In genomic region chr17:81400154-81400938, GRCh38 we compare ENCODE assay signal across 1 cellular context.
A peak's percentile ranks its signal among the peaks of the same experiment; 100 is the strongest.
TF ChIP-seq lines count a peak whose summit lies in the region.

No MANE protein-coding gene starts in this region.

TF ChIP-seq in HEK293, 187 proteins besides CTCF, POLR2A, EP300 and RAD21 (continued from another document and continues in another):
- TF ChIP-seq ZNF114 (tag by site-specific recombination; IDR thresholded peaks at IDR 0.05) = no peak
- TF ChIP-seq ZNF16 (tag by site-specific recombination; IDR thresholded peaks at IDR 0.05; ENCODE audit: low read depth) = no peak
- TF ChIP-seq SP7 (tag by site-specific recombination; IDR thresholded peaks at IDR 0.05) = no peak
- no peak for TF ChIP-seq ZNF548 (tag by site-specific recombination; IDR thresholded peaks at IDR 0.05)
- no peak for TF ChIP-seq ZNF155 (tag by site-specific recombination; IDR thresholded peaks at IDR 0.05)
- no peak for TF ChIP-seq ZBTB6 (tag by site-specific recombination; IDR thresholded peaks at IDR 0.05)
- TF ChIP-seq ZSCAN23 (tag by site-specific recombination; IDR thresholded peaks at IDR 0.05) = no peak
- TF ChIP-seq ZIC2 (tag by site-specific recombination; IDR thresholded peaks at IDR 0.05) = no peak
- TF ChIP-seq ZFP3 (tag by site-specific recombination; IDR thresholded peaks at IDR 0.05; ENCODE audit: low read depth) = no peak
- no peak for TF ChIP-seq ZFP37 (tag by site-specific recombination; IDR thresholded peaks at IDR 0.05)
- no peak for TF ChIP-seq PRDM4 (tag by site-specific recombination; IDR thresholded peaks at IDR 0.05)
- TF ChIP-seq ZNF23 (tag by site-specific recombination; IDR thresholded peaks at IDR 0.05; ENCODE audit: borderline replicate concordance) = no peak
- TF ChIP-seq KLF10 (tag by site-specific recombination; IDR thresholded peaks at IDR 0.05) = no peak
- no peak for TF ChIP-seq OVOL3 (tag by site-specific recombination; IDR thresholded peaks at IDR 0.05)
- no peak for TF ChIP-seq ZNF324 (tag by site-specific recombination; IDR thresholded peaks at IDR 0.05)
- TF ChIP-seq ZNF174 (tag by site-specific recombination; IDR thresholded peaks at IDR 0.05) = no peak
- TF ChIP-seq ZNF302 (tag by site-specific recombination; IDR thresholded peaks at IDR 0.05; ENCODE audit: low read depth) = no peak
- TF ChIP-seq, protein P1, sequence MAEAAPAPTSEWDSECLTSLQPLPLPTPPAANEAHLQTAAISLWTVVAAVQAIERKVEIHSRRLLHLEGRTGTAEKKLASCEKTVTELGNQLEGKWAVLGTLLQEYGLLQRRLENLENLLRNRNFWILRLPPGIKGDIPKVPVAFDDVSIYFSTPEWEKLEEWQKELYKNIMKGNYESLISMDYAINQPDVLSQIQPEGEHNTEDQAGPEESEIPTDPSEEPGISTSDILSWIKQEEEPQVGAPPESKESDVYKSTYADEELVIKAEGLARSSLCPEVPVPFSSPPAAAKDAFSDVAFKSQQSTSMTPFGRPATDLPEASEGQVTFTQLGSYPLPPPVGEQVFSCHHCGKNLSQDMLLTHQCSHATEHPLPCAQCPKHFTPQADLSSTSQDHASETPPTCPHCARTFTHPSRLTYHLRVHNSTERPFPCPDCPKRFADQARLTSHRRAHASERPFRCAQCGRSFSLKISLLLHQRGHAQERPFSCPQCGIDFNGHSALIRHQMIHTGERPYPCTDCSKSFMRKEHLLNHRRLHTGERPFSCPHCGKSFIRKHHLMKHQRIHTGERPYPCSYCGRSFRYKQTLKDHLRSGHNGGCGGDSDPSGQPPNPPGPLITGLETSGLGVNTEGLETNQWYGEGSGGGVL (tag by site-specific recombination; IDR thresholded peaks at IDR 0.05) = no peak
- no peak for TF ChIP-seq ZNF629 (tag by site-specific recombination; IDR thresholded peaks at IDR 0.05)
- TF ChIP-seq ZNF239 (tag by site-specific recombination; IDR thresholded peaks at IDR 0.05) = no peak
- no peak for TF ChIP-seq ZXDB (tag by site-specific recombination; IDR thresholded peaks at IDR 0.05)
- TF ChIP-seq, protein P2, sequence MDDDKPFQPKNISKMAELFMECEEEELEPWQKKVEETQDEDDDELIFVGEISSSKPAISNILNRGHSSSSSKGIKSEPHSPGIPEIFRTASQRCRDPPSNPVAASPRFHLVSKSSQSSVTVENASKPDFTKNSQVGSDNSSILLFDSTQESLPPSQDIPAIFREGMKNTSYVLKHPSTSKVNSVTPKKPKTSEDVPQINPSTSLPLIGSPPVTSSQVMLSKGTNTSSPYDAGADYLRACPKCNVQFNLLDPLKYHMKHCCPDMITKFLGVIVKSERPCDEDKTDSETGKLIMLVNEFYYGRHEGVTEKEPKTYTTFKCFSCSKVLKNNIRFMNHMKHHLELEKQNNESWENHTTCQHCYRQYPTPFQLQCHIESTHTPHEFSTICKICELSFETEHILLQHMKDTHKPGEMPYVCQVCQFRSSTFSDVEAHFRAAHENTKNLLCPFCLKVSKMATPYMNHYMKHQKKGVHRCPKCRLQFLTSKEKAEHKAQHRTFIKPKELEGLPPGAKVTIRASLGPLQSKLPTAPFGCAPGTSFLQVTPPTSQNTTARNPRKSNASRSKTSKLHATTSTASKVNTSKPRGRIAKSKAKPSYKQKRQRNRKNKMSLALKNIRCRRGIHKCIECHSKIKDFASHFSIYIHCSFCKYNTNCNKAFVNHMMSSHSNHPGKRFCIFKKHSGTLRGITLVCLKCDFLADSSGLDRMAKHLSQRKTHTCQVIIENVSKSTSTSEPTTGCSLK (tag by site-specific recombination; IDR thresholded peaks at IDR 0.05) = no peak
- TF ChIP-seq ZNF473 (tag by site-specific recombination; IDR thresholded peaks at IDR 0.05) = no peak
- TF ChIP-seq ZNF664 (tag by site-specific recombination; IDR thresholded peaks at IDR 0.05) = no peak
- no peak for TF ChIP-seq ZNF660 (tag by site-specific recombination; IDR thresholded peaks at IDR 0.05)
- TF ChIP-seq HOXC10 (CRISPR knock-in tag; IDR thresholded peaks at IDR 0.05) = 0 out of 2 replicates have a peak, but pooled peaks have one; percentile 60
- TF ChIP-seq ZNF596 (tag by site-specific recombination; IDR thresholded peaks at IDR 0.05) = 0 out of 2 replicates have a peak, but pooled peaks have one; percentile 43
- no peak for TF ChIP-seq ZBTB48 (tag by site-specific recombination; IDR thresholded peaks at IDR 0.05)
- no peak for TF ChIP-seq ZNF157 (tag by site-specific recombination; IDR thresholded peaks at IDR 0.05)
- TF ChIP-seq ZNF600 (tag by site-specific recombination; IDR thresholded peaks at IDR 0.05) = 0 out of 2 replicates have a peak, but pooled peaks have one; percentile 12
- 0 out of 2 replicates have a peak, but pooled peaks have one; percentile 22 for TF ChIP-seq IKZF3 (tag by site-specific recombination; IDR thresholded peaks at IDR 0.05)
- peak; percentile 99 for TF ChIP-seq ZNF341 (tag by site-specific recombination; IDR thresholded peaks at IDR 0.05; ENCODE audit: low read depth)
- TF ChIP-seq ZSCAN30 (tag by site-specific recombination; IDR thresholded peaks at IDR 0.05) = no peak
- TF ChIP-seq ZNF280D (tag by site-specific recombination; IDR thresholded peaks at IDR 0.05) = no peak
- TF ChIP-seq ZBTB1 (tag by site-specific recombination; IDR thresholded peaks at IDR 0.05) = no peak
- TF ChIP-seq, protein P3, sequence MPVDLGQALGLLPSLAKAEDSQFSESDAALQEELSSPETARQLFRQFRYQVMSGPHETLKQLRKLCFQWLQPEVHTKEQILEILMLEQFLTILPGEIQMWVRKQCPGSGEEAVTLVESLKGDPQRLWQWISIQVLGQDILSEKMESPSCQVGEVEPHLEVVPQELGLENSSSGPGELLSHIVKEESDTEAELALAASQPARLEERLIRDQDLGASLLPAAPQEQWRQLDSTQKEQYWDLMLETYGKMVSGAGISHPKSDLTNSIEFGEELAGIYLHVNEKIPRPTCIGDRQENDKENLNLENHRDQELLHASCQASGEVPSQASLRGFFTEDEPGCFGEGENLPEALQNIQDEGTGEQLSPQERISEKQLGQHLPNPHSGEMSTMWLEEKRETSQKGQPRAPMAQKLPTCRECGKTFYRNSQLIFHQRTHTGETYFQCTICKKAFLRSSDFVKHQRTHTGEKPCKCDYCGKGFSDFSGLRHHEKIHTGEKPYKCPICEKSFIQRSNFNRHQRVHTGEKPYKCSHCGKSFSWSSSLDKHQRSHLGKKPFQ (tag by site-specific recombination; IDR thresholded peaks at IDR 0.05) = no peak
- TF ChIP-seq ZNF555 (tag by site-specific recombination; conservative IDR thresholded peaks at IDR 0.05) = no peak
- TF ChIP-seq SETDB1 (IDR thresholded peaks at IDR 0.05; ENCODE audit: insufficient read length, low read length) = no peak
- no peak for TF ChIP-seq ZNF792 (tag by site-specific recombination; IDR thresholded peaks at IDR 0.05)
- no peak for TF ChIP-seq ZNF560 (tag by site-specific recombination; IDR thresholded peaks at IDR 0.05; ENCODE audit: borderline replicate concordance)
- TF ChIP-seq MZF1 (tag by site-specific recombination; IDR thresholded peaks at IDR 0.05; ENCODE audit: borderline replicate concordance) = no peak
- TF ChIP-seq PBX3 (CRISPR knock-in tag; IDR thresholded peaks at IDR 0.05) = no peak
- TF ChIP-seq ELK4 (IDR thresholded peaks at IDR 0.05; ENCODE audit: borderline replicate concordance, low read depth, low read length) = no peak
- TF ChIP-seq ZNF121 (tag by site-specific recombination; IDR thresholded peaks at IDR 0.05) = no peak
- TF ChIP-seq ZFP69B (tag by site-specific recombination; IDR thresholded peaks at IDR 0.05) = no peak
- no peak for TF ChIP-seq ZNF585B (tag by site-specific recombination; IDR thresholded peaks at IDR 0.05)
- no peak for TF ChIP-seq ZNF335 (tag by site-specific recombination; conservative IDR thresholded peaks at IDR 0.05)
- no peak for TF ChIP-seq ZNF513 (tag by site-specific recombination; IDR thresholded peaks at IDR 0.05)
- TF ChIP-seq, protein P4, sequence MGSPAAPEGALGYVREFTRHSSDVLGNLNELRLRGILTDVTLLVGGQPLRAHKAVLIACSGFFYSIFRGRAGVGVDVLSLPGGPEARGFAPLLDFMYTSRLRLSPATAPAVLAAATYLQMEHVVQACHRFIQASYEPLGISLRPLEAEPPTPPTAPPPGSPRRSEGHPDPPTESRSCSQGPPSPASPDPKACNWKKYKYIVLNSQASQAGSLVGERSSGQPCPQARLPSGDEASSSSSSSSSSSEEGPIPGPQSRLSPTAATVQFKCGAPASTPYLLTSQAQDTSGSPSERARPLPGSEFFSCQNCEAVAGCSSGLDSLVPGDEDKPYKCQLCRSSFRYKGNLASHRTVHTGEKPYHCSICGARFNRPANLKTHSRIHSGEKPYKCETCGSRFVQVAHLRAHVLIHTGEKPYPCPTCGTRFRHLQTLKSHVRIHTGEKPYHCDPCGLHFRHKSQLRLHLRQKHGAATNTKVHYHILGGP (tag by site-specific recombination; IDR thresholded peaks at IDR 0.05) = no peak
- TF ChIP-seq ZNF658 (tag by site-specific recombination; IDR thresholded peaks at IDR 0.05) = no peak
- TF ChIP-seq SALL2 (tag by site-specific recombination; IDR thresholded peaks at IDR 0.05; ENCODE audit: borderline replicate concordance) = no peak
- TF ChIP-seq ZNF2 (tag by site-specific recombination; IDR thresholded peaks at IDR 0.05) = peak; percentile 66; the same call in 1 of the 2 replicates
